Comparison of ENCODE assay signal across 10 cellular contexts in genomic region chr2:96860065-96861029, GRCh38. TPM values are rescaled to one million over a fixed set of nuclear protein-coding genes. Genes with fewer than 3 reads are reported as not detected.
A peak's percentile ranks its signal among the peaks of the same experiment; 100 is the strongest.
DNase-seq lines count a peak whose midpoint lies in the region; FAIRE-seq and TF ChIP-seq lines count a peak whose summit lies in the region.
"Had no signal": no experiment of that assay in that cellular context is flagged by ENCODE, and none has a peak within 500 bp of the region (broad histone marks: within the 10 kb centered on the region; RNA-seq: fewer than 3 reads in every experiment).

No MANE protein-coding gene starts in this region.

- CTCF ChIA-PET in activated CD4-positive, alpha-beta memory T cell treated with anti-CD3 and anti-CD28 coated beads for 36 hours (lab: Charles Lee): interaction anchor here (1.1 to 8.4 kb wide), 2 partner anchors 8 to 93 kb away, joined by 8 to 192 read pairs; no protein-coding TSS in a partner anchor
- CTCF ChIA-PET in activated CD4-positive, alpha-beta memory T cell treated with anti-CD3 and anti-CD28 coated beads, Interleukin-2, amount 10 ng/mL, durations not matched to agents 7 days and 5 days (lab: Charles Lee): interaction anchor here (1.0 to 4.7 kb wide), 2 partner anchors 8 to 93 kb away, joined by 3 to 176 read pairs; no protein-coding TSS in a partner anchor

- no peak for TF ChIP-seq CTCF in liver (IDR thresholded peaks at IDR 0.05; ENCODE audit: low read depth, low read length, missing input control)
- no peak for TF ChIP-seq CTCF in D721Med (IDR thresholded peaks at IDR 0.05; ENCODE audit: insufficient read depth, missing control alignments)

- H3K9ac ChIP-seq in liver (ENCODE audit: low read depth in 1 of 2, low read length in 2 of 2): no peak overlapping the region

- POLR2A ChIA-PET in activated CD4-positive, alpha-beta memory T cell treated with anti-CD3 and anti-CD28 coated beads for 36 hours (lab: Charles Lee): no interaction called here
- POLR2A ChIA-PET in activated CD4-positive, alpha-beta memory T cell treated with anti-CD3 and anti-CD28 coated beads, Interleukin-2, amount 10 ng/mL, durations not matched to agents 7 days and 5 days (lab: Charles Lee): interaction anchor here (1.0 to 4.8 kb wide), 2 partner anchors 9 to 92 kb away, joined by 3 to 62 read pairs; no protein-coding TSS in a partner anchor

- H3K36me3 Mint-ChIP-seq in activated CD4-positive, alpha-beta memory T cell treated with anti-CD3 and anti-CD28 coated beads for 36 hours: peaks cover 21% of the 10 kb centered on the region
- H3K36me3 Mint-ChIP-seq in activated CD4-positive, alpha-beta memory T cell treated with anti-CD3 and anti-CD28 coated beads, Interleukin-2, amount 10 ng/mL, durations not matched to agents 7 days and 5 days (ENCODE audit: low read depth): peaks cover 27% of the 10 kb centered on the region
- H3K36me3 Mint-ChIP-seq in activated naive CD4-positive, alpha-beta T cell treated with anti-CD3 and anti-CD28 coated beads, Interleukin-2, amount 50 U/mL, for 24 hours: peaks cover 2% of the 10 kb centered on the region

- peak; percentile 82 for DNase-seq in activated CD4-positive, alpha-beta memory T cell treated with anti-CD3 and anti-CD28 coated beads for 36 hours
- no peak for DNase-seq in activated CD4-positive, alpha-beta memory T cell treated with anti-CD3 and anti-CD28 coated beads, Interleukin-2, amount 10 ng/mL, durations not matched to agents 7 days and 5 days
- DNase-seq in superior temporal gyrus (ENCODE audit: extremely low spot score): peak; percentile 27
- DNase-seq in D721Med (ENCODE audit: insufficient read length, low spot score): no peak
- no peak for DNase-seq in NCI-H2081 (lab: John Stamatoyannopoulos, UW)
- no peak for DNase-seq in GM19240 (ENCODE audit: insufficient read length, low spot score)
- DNase-seq: ACHN, NCI-H146 had no signal

- H3K9me3 ChIP-seq in liver (ENCODE audit: control insufficient read depth in 4 of 4, low read length in 3 of 4): no peaks in the 10 kb centered on the region

- H3K27ac ChIP-seq in liver (ENCODE audit: low read depth in 1 of 2, low read length in 2 of 2): peak overlapping the region; percentile 78 to 80

- H3K36me3 ChIP-seq in liver (ENCODE audit: control insufficient read depth in 4 of 4, insufficient read depth in 3 of 4, low read depth in 1 of 4, low read length in 3 of 4): peaks cover 7 to 32% (median 12%) of the 10 kb centered on the region in 4 donors

- intact Hi-C loops in activated CD4-positive, alpha-beta memory T cell treated with anti-CD3 and anti-CD28 coated beads for 36 hours (cut with micrococcal nuclease): no loop called here

- no peaks in the 10 kb centered on the region for H3K27me3 Mint-ChIP-seq in activated CD4-positive, alpha-beta memory T cell treated with anti-CD3 and anti-CD28 coated beads for 36 hours
- no peaks in the 10 kb centered on the region for H3K27me3 Mint-ChIP-seq in activated CD4-positive, alpha-beta memory T cell treated with anti-CD3 and anti-CD28 coated beads, Interleukin-2, amount 10 ng/mL, durations not matched to agents 7 days and 5 days
- H3K27me3 Mint-ChIP-seq in activated naive CD4-positive, alpha-beta T cell treated with anti-CD3 and anti-CD28 coated beads, Interleukin-2, amount 50 U/mL, for 24 hours: no peaks in the 10 kb centered on the region

- H3K27ac Mint-ChIP-seq in activated CD4-positive, alpha-beta memory T cell treated with anti-CD3 and anti-CD28 coated beads for 36 hours: peak overlapping the region; percentile 31
- H3K27ac Mint-ChIP-seq in activated CD4-positive, alpha-beta memory T cell treated with anti-CD3 and anti-CD28 coated beads, Interleukin-2, amount 10 ng/mL, durations not matched to agents 7 days and 5 days: no peak overlapping the region
- peak overlapping the region; percentile 38 for H3K27ac Mint-ChIP-seq in activated naive CD4-positive, alpha-beta T cell treated with anti-CD3 and anti-CD28 coated beads, Interleukin-2, amount 50 U/mL, for 24 hours

- no peak overlapping the region for H3K4me3 ChIP-seq in liver (ENCODE audit: low read depth in 1 of 3, low read length in 3 of 3)

- no peak for FAIRE-seq in D721Med (lab: Jason Lieb, UNC)

- H3K27me3 ChIP-seq in liver (ENCODE audit: control insufficient read depth in 4 of 4, insufficient read depth in 4 of 4, low read length in 3 of 4): no peaks in the 10 kb centered on the region

- no peak for TF ChIP-seq RAD21 in liver (IDR thresholded peaks at IDR 0.05)

- H3K4me3 Mint-ChIP-seq in activated CD4-positive, alpha-beta memory T cell treated with anti-CD3 and anti-CD28 coated beads for 36 hours: no peak overlapping the region
- no peak overlapping the region for H3K4me3 Mint-ChIP-seq in activated CD4-positive, alpha-beta memory T cell treated with anti-CD3 and anti-CD28 coated beads, Interleukin-2, amount 10 ng/mL, durations not matched to agents 7 days and 5 days
- H3K4me3 Mint-ChIP-seq in activated naive CD4-positive, alpha-beta T cell treated with anti-CD3 and anti-CD28 coated beads, Interleukin-2, amount 50 U/mL, for 24 hours: no peak overlapping the region

- 76% methylated on average over 38 of the region's 38 CpGs for WGBS in liver

- no peaks in the 10 kb centered on the region for H3K9me3 Mint-ChIP-seq in activated CD4-positive, alpha-beta memory T cell treated with anti-CD3 and anti-CD28 coated beads for 36 hours
- H3K9me3 Mint-ChIP-seq in activated CD4-positive, alpha-beta memory T cell treated with anti-CD3 and anti-CD28 coated beads, Interleukin-2, amount 10 ng/mL, durations not matched to agents 7 days and 5 days: no peaks in the 10 kb centered on the region
- no peaks in the 10 kb centered on the region for H3K9me3 Mint-ChIP-seq in activated naive CD4-positive, alpha-beta T cell treated with anti-CD3 and anti-CD28 coated beads, Interleukin-2, amount 50 U/mL, for 24 hours

- H3K4me1 Mint-ChIP-seq in activated CD4-positive, alpha-beta memory T cell treated with anti-CD3 and anti-CD28 coated beads for 36 hours (ENCODE audit: low read depth): peaks cover 37% of the 10 kb centered on the region
- H3K4me1 Mint-ChIP-seq in activated CD4-positive, alpha-beta memory T cell treated with anti-CD3 and anti-CD28 coated beads, Interleukin-2, amount 10 ng/mL, durations not matched to agents 7 days and 5 days: peaks cover 38% of the 10 kb centered on the region
- H3K4me1 Mint-ChIP-seq in activated naive CD4-positive, alpha-beta T cell treated with anti-CD3 and anti-CD28 coated beads, Interleukin-2, amount 50 U/mL, for 24 hours: peaks cover 31% of the 10 kb centered on the region

- H3K4me1 ChIP-seq in liver (ENCODE audit: control insufficient read depth in 4 of 4, insufficient read depth in 4 of 4, low read length in 3 of 4): peaks cover 12 to 68% (median 49%) of the 10 kb centered on the region in 4 donors

TF ChIP-seq in liver, 16 proteins besides CTCF, POLR2A, EP300 and RAD21:
- TF ChIP-seq ATF3 (IDR thresholded peaks at IDR 0.05) (no peak), FOXA1 (IDR thresholded peaks at IDR 0.05) (no peak), EGR1 (IDR thresholded peaks at IDR 0.05; ENCODE audit: low read depth in 2 of 2) (no peak), RXRA (IDR thresholded peaks at IDR 0.05) (no peak), FOXA2 (IDR thresholded peaks at IDR 0.05) (no peak), TAF1 (conservative IDR thresholded peaks at IDR 0.05) (no peak), HNF4A (conservative IDR thresholded peaks at IDR 0.05) (no peak), NR2F2 (IDR thresholded peaks at IDR 0.05) (no peak), SP1 (IDR thresholded peaks at IDR 0.05) (no peak), YY1 (IDR thresholded peaks at IDR 0.05) (no peak)
TF ChIP-seq in liver: peak in this region for 0.

RNA-seq across cellular contexts. Expression of gene ANKRD39, which starts 2.5 kb away (rescaled TPM):
- 10 to 100 TPM; 29.0 to 35.1 TPM for total RNA-seq in activated CD4-positive, alpha-beta memory T cell treated with anti-CD3 and anti-CD28 coated beads for 36 hours
- total RNA-seq in activated CD4-positive, alpha-beta memory T cell treated with anti-CD3 and anti-CD28 coated beads, Interleukin-2, amount 10 ng/mL, durations not matched to agents 7 days and 5 days: 10 to 100 TPM; 44.1 to 47.7 TPM
- 1 to 10 TPM; 4.7 to 9.3 TPM for total RNA-seq in liver
- polyA plus RNA-seq in liver: 10 to 100 TPM; 12.1 to 22.7 TPM

RNA-seq across cellular contexts. Expression of gene SEMA4C, which starts 9.5 kb away (rescaled TPM):
- total RNA-seq in activated CD4-positive, alpha-beta memory T cell treated with anti-CD3 and anti-CD28 coated beads for 36 hours: 10 to 100 TPM; 13.9 to 18.8 TPM
- 10 to 100 TPM; 22.2 to 22.5 TPM for total RNA-seq in activated CD4-positive, alpha-beta memory T cell treated with anti-CD3 and anti-CD28 coated beads, Interleukin-2, amount 10 ng/mL, durations not matched to agents 7 days and 5 days
- 10 to 100 TPM; 13.3 to 23.2 TPM for total RNA-seq in liver
- 10 to 100 TPM in 1 of 2 donors, 1 to 10 TPM in 1; 3.7 to 13.0 TPM for polyA plus RNA-seq in liver

RNA-seq across cellular contexts. Expression of gene ANKRD23, which starts 16.5 kb away (rescaled TPM):
- 1 to 10 TPM; 5.8 to 7.6 TPM for total RNA-seq in activated CD4-positive, alpha-beta memory T cell treated with anti-CD3 and anti-CD28 coated beads for 36 hours
- total RNA-seq in activated CD4-positive, alpha-beta memory T cell treated with anti-CD3 and anti-CD28 coated beads, Interleukin-2, amount 10 ng/mL, durations not matched to agents 7 days and 5 days: 10 to 100 TPM; 15.5 to 16.9 TPM
- 1 to 10 TPM; 1.4 to 4.2 TPM for total RNA-seq in liver
- 1 to 10 TPM in 1 of 2 donors, under 1 TPM in 1; 0.82 to 2.4 TPM for polyA plus RNA-seq in liver

RNA-seq across cellular contexts. Expression of gene CNNM3, which starts 44.3 kb away (rescaled TPM):
- 10 to 100 TPM; 16.3 to 22.2 TPM for total RNA-seq in activated CD4-positive, alpha-beta memory T cell treated with anti-CD3 and anti-CD28 coated beads for 36 hours
- total RNA-seq in activated CD4-positive, alpha-beta memory T cell treated with anti-CD3 and anti-CD28 coated beads, Interleukin-2, amount 10 ng/mL, durations not matched to agents 7 days and 5 days: 10 to 100 TPM; 26.6 to 28.5 TPM
- total RNA-seq in liver: 10 to 100 TPM; 17.0 to 19.8 TPM
- polyA plus RNA-seq in liver: 10 to 100 TPM; 10.0 to 15.2 TPM

Comparison
In these comparisons a context has a peak if more than half of its experiments do, and no peak if none do; other contexts are left out.
1. DNase-seq: peak in activated CD4-positive, alpha-beta memory T cell treated with anti-CD3 and anti-CD28 coated beads for 36 hours (single experiment) and superior temporal gyrus (single experiment); none in activated CD4-positive, alpha-beta memory T cell treated with anti-CD3 and anti-CD28 coated beads, Interleukin-2, amount 10 ng/mL, durations not matched to agents 7 days and 5 days (single experiment), D721Med (single experiment), NCI-H2081 (0 of 2) and GM19240 (single experiment).